In genomic region chr15:70473623-70474366, GRCh38 we compare ENCODE assay signal across 13 cellular contexts.
DNase-seq lines count a peak whose midpoint lies in the region; ATAC-seq, FAIRE-seq and TF ChIP-seq lines count a peak whose summit lies in the region.
"Had no signal": no experiment of that assay in that cellular context is flagged by ENCODE, and none has a peak within 500 bp of the region (broad histone marks: within the 10 kb centered on the region; RNA-seq: fewer than 3 reads in every experiment).

No MANE protein-coding gene starts in this region.

- H3K79me2 ChIP-seq in MM.1S (ENCODE audit: low read length), result no peaks in the 10 kb centered on the region

- no peak overlapping the region for H3K4me2 ChIP-seq in MM.1S (ENCODE audit: low read depth, low read length)

- no peaks in the 10 kb centered on the region for H3K9me3 ChIP-seq in MM.1S (replicated peaks; ENCODE audit: insufficient read depth, low read length)
- H3K9me3 ChIP-seq: thyroid gland had no signal

- peak; percentile 41 for DNase-seq in natural killer cell treated with Interleukin-12 subunit alpha and Interleukin-12 subunit beta and Interleukin-15 and Interleukin-18, amount 100 ng/mL, for 72 hours (ENCODE audit: low spot score)
- no peak for DNase-seq in natural killer cell
- DNase-seq in MCF 10A (ENCODE audit: unreplicated experiment), result no peak
- DNase-seq in naive B cell, result no peak
- no peak for DNase-seq in MM.1S
- DNase-seq in GM12891 (ENCODE audit: insufficient read length, low spot score), result no peak
- DNase-seq in D341Med (ENCODE audit: low spot score), result no peak
- DNase-seq: CD4-positive, CD25-positive, alpha-beta regulatory T cell; NCI-H187 treated with DMSO at 0.1 percent for 48 hours; OCI-M1 had no signal

- H3K27ac Mint-ChIP-seq in natural killer cell treated with Interleukin-12 subunit alpha and Interleukin-12 subunit beta and Interleukin-15 and Interleukin-18, amount 100 ng/mL, for 72 hours, result no peak overlapping the region
- H3K27ac Mint-ChIP-seq in natural killer cell (no peak overlapping the region), MCF 10A (ENCODE audit: low read depth, unreplicated experiment) (peak overlapping the region; percentile 91), naive B cell (peak overlapping the region in 1 of 6 donors; percentile 69)
- H3K27ac Mint-ChIP-seq: CD4-positive, CD25-positive, alpha-beta regulatory T cell had no signal

- peaks cover 7% of the 10 kb centered on the region for H3F3A ChIP-seq in MM.1S (ENCODE audit: insufficient read depth, low read length)

- ATAC-seq in natural killer cell treated with Interleukin-12 subunit alpha and Interleukin-12 subunit beta and Interleukin-15 and Interleukin-18, amount 100 ng/mL, for 72 hours, result no peak
- ATAC-seq in natural killer cell, result no peak
- ATAC-seq in naive B cell (ENCODE audit: low read depth in 2 of 2), result no peak
- ATAC-seq in GM19467 (IDR thresholded peaks at IDR 0.05; ENCODE audit: unreplicated experiment), result no peak

- H4K20me1 ChIP-seq in MM.1S (ENCODE audit: insufficient read depth, low read length), result no peaks in the 10 kb centered on the region

- BruUV-seq in MCF 10A (replicated peaks; lab: Mats Ljungman, UMichigan), result no TSS peak

- H3K9me3 Mint-ChIP-seq in natural killer cell treated with Interleukin-12 subunit alpha and Interleukin-12 subunit beta and Interleukin-15 and Interleukin-18, amount 100 ng/mL, for 72 hours, result no peaks in the 10 kb centered on the region
- H3K9me3 Mint-ChIP-seq in natural killer cell, result no peaks in the 10 kb centered on the region
- H3K9me3 Mint-ChIP-seq in MCF 10A (ENCODE audit: unreplicated experiment), result no peaks in the 10 kb centered on the region
- peaks cover 0 to 4% (median 2%) of the 10 kb centered on the region in 7 donors for H3K9me3 Mint-ChIP-seq in naive B cell

- no peaks in the 10 kb centered on the region for H3K9me2 ChIP-seq in MM.1S (replicated peaks; ENCODE audit: insufficient read depth, low read length)

- POLR2A ChIA-PET in MCF 10A (lab: Yijun Ruan, JAX), result interaction anchor here (1.1 to 1.5 kb wide), 3 partner anchors 35 to 997 kb away, joined by 3 to 5 read pairs (median 3); no protein-coding TSS in a partner anchor

- FAIRE-seq in GM12891 (lab: Jason Lieb, UNC), result no peak

- H2AFZ ChIP-seq in MM.1S (ENCODE audit: low read length), result no peak overlapping the region

- H3K27ac ChIP-seq in MM.1S (ENCODE audit: low read length), result no peak overlapping the region
- H3K27ac ChIP-seq: cardiac muscle cell had no signal

- no peak for TF ChIP-seq POLR2A in GM12891 (IDR thresholded peaks at IDR 0.05; ENCODE audit: low read depth, low read length)

- peaks cover 37 to 47% of the 10 kb centered on the region in 2 donors for H3K27me3 Mint-ChIP-seq in natural killer cell treated with Interleukin-12 subunit alpha and Interleukin-12 subunit beta and Interleukin-15 and Interleukin-18, amount 100 ng/mL, for 72 hours
- H3K27me3 Mint-ChIP-seq in natural killer cell (ENCODE audit: low read depth in 2 of 2) (peaks cover 44 to 69% of the 10 kb centered on the region in 2 donors), MCF 10A (ENCODE audit: insufficient read depth, unreplicated experiment) (peaks cover 18% of the 10 kb centered on the region), naive B cell (peaks cover 1 to 49% (median 32%) of the 10 kb centered on the region in 3 donors)

- CTCF ChIA-PET in MCF 10A (lab: Yijun Ruan, JAX), result interaction anchor here (0.9 to 1.6 kb wide), 6 partner anchors 7 to 204 kb away, joined by 3 to 6 read pairs (median 4); no protein-coding TSS in a partner anchor

- intact Hi-C loops in natural killer cell (cut with micrococcal nuclease) (no loop called here), MCF 10A (cut with micrococcal nuclease) (no loop called here)

- peaks cover 23 to 37% of the 10 kb centered on the region in 2 donors for H3K4me1 Mint-ChIP-seq in natural killer cell treated with Interleukin-12 subunit alpha and Interleukin-12 subunit beta and Interleukin-15 and Interleukin-18, amount 100 ng/mL, for 72 hours (ENCODE audit: low read depth in 2 of 2)
- H3K4me1 Mint-ChIP-seq in natural killer cell (peaks cover 18 to 38% of the 10 kb centered on the region in 2 donors), MCF 10A (ENCODE audit: insufficient read depth, unreplicated experiment) (peaks cover 15% of the 10 kb centered on the region), naive B cell (peaks cover 24 to 40% (median 34%) of the 10 kb centered on the region in 3 donors)

- H3K9ac ChIP-seq in MM.1S (ENCODE audit: low read length), result no peak overlapping the region

- peak overlapping the region; percentile 62 for H3K4me3 Mint-ChIP-seq in natural killer cell treated with Interleukin-12 subunit alpha and Interleukin-12 subunit beta and Interleukin-15 and Interleukin-18, amount 100 ng/mL, for 72 hours
- H3K4me3 Mint-ChIP-seq in natural killer cell, result no peak overlapping the region
- peak overlapping the region; percentile 58 for H3K4me3 Mint-ChIP-seq in MCF 10A (ENCODE audit: unreplicated experiment)
- peak overlapping the region; percentile 69 to 92 (median 85) for H3K4me3 Mint-ChIP-seq in naive B cell

- peaks cover 39% of the 10 kb centered on the region for H3K4me1 ChIP-seq in MM.1S (ENCODE audit: low read length)

- no peaks in the 10 kb centered on the region for H3K36me3 ChIP-seq in MM.1S (replicated peaks; ENCODE audit: insufficient read depth, low read length)
- H3K36me3 ChIP-seq: cardiac muscle cell, thyroid gland had no signal

- peaks cover 4% of the 10 kb centered on the region for H3K36me3 Mint-ChIP-seq in natural killer cell treated with Interleukin-12 subunit alpha and Interleukin-12 subunit beta and Interleukin-15 and Interleukin-18, amount 100 ng/mL, for 72 hours
- H3K36me3 Mint-ChIP-seq in natural killer cell (no peaks in the 10 kb centered on the region), MCF 10A (ENCODE audit: insufficient read depth, unreplicated experiment) (no peaks in the 10 kb centered on the region), naive B cell (peaks cover 0 to 12% of the 10 kb centered on the region in 2 donors)
- H3K36me3 Mint-ChIP-seq: CD4-positive, CD25-positive, alpha-beta regulatory T cell had no signal

- TF ChIP-seq CTCF in natural killer cell (IDR thresholded peaks at IDR 0.05) (no peak), MCF 10A (IDR thresholded peaks at IDR 0.05; ENCODE audit: unreplicated experiment) (no peak), MM.1S (IDR thresholded peaks at IDR 0.05; ENCODE audit: low read length) (no peak)

- H3K27me3 ChIP-seq in MM.1S (replicated peaks; ENCODE audit: insufficient read depth, low read length), result no peaks in the 10 kb centered on the region
- H3K27me3 ChIP-seq: thyroid gland had no signal

- no peak overlapping the region for H3K4me3 ChIP-seq in MM.1S (ENCODE audit: low read length)
- H3K4me3 ChIP-seq: cardiac muscle cell, thyroid gland had no signal

TF ChIP-seq in GM12891, 5 proteins besides CTCF, POLR2A, EP300 and RAD21:
- TF ChIP-seq POU2F2 (IDR thresholded peaks at IDR 0.05; ENCODE audit: low read depth, low read length) (no peak), SPI1 (IDR thresholded peaks at IDR 0.05; ENCODE audit: low read depth, low read length) (no peak), PAX5 (IDR thresholded peaks at IDR 0.05; ENCODE audit: insufficient read depth, low read length, severe bottlenecking) (no peak)
